Comparison of ENCODE assay signal across 6 cellular contexts in the genomic region with DNA sequence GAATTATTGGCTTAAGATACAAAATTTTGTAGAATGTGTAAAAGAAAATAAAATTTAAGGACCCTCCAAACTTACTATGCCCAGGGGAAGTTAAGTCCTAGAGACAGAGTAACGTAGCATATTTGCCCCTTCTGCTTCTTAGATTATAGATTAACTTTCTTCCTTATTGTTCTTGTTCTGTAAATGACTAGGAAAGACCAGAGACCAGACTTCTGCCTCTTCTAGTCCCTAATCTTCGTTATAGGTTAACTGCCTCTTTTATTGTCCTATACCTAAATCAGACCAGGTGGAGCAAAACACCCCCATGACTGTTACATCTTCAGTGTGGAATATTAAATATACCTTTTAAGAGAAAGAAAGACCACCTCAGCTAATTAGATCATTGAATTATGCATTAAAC.
"Had no signal": no experiment of that assay in that cellular context is flagged by ENCODE, and none has a peak within 500 bp of the region (broad histone marks: within the 10 kb centered on the region; RNA-seq: fewer than 3 reads in every experiment).

No MANE protein-coding gene starts in this region.

- H3K27ac Mint-ChIP-seq: GM23338, H9 had no signal

- ATAC-seq: GM23338, K562 had no signal

- H3K4me1 Mint-ChIP-seq: GM23338, H9 had no signal

- DNase-seq: H9, HCEC 1CT, IMR-90, KG1 had no signal

- H3K9me3 Mint-ChIP-seq: GM23338, H9 had no signal

- H3K4me3 ChIP-seq: GM23338, K562 had no signal

- H3K4me3 Mint-ChIP-seq: GM23338, H9 had no signal
